Comparison of ENCODE assay signal across 16 cellular contexts in the genomic region with DNA sequence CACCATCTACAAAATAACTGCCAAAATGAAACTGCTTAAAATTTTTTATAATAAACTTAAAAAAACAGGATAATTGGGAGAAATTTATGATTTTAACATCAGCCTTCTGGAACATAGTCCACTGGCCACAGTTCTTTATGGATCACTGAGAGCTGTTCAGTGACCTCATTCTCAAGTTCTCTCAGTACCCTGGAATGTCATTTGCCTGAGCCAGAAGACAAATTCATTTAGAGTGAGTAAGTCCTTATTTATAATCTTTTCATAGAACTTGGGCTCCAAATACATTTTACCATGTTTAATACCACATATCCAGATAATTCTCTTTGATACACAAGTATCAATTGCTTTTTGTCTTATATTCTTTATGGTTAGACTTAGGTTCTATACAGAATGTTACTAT.
DNase-seq lines count a peak whose midpoint lies in the region; ATAC-seq and TF ChIP-seq lines count a peak whose summit lies in the region.
"Had no signal": no experiment of that assay in that cellular context is flagged by ENCODE, and none has a peak within 500 bp of the region (broad histone marks: within the 10 kb centered on the region; RNA-seq: fewer than 3 reads in every experiment).

No MANE protein-coding gene starts in this region.

- H3K9me3 ChIP-seq in GM23248 (ENCODE audit: low read depth) (no peaks in the 10 kb centered on the region), left ventricle myocardium inferior (replicated peaks) (peaks cover 13% of the 10 kb centered on the region)
- H3K9me3 ChIP-seq: HAP-1, testis had no signal

- H3K27me3 ChIP-seq in GM23248 (replicated peaks; ENCODE audit: insufficient read depth): no peaks in the 10 kb centered on the region
- H3K27me3 ChIP-seq in left ventricle myocardium inferior (ENCODE audit: low read depth): no peaks in the 10 kb centered on the region
- H3K27me3 ChIP-seq: testis had no signal

- intact Hi-C loops in left ventricle myocardium inferior (cut with micrococcal nuclease): no loop called here
- intact Hi-C loops in natural killer cell (cut with micrococcal nuclease): no loop called here

- H3K9me2 ChIP-seq in GM23248 (ENCODE audit: insufficient read depth): no peaks in the 10 kb centered on the region

- no peaks in the 10 kb centered on the region for H3K27me3 Mint-ChIP-seq in natural killer cell (ENCODE audit: low read depth in 2 of 2)
- H3K27me3 Mint-ChIP-seq: activated naive CD8-positive, alpha-beta T cell; naive B cell had no signal

- no peaks in the 10 kb centered on the region for H3K9me3 Mint-ChIP-seq in natural killer cell

- H2AFZ ChIP-seq in GM23248: peak overlapping the region; percentile 40

- in situ Hi-C loops in GM23248 (cut with MboI): no loop called here
- in situ Hi-C loops in astrocyte of the spinal cord (cut with HindIII; ENCODE audit: low sequenced_read_pairs): no loop called here

- no peak overlapping the region for H3K4me3 Mint-ChIP-seq in natural killer cell
- H3K4me3 Mint-ChIP-seq: activated naive CD8-positive, alpha-beta T cell; naive B cell had no signal

- H3K79me2 ChIP-seq in GM23248 (ENCODE audit: insufficient read depth): no peaks in the 10 kb centered on the region

- H4K20me1 ChIP-seq in GM23248 (ENCODE audit: insufficient read depth): no peaks in the 10 kb centered on the region

- no peaks in the 10 kb centered on the region for H3K36me3 Mint-ChIP-seq in natural killer cell

- peak overlapping the region; percentile 35; the same call in 1 of the 2 replicates for H3K9ac ChIP-seq in GM23248

- H3K4me3 ChIP-seq in GM23248: peak overlapping the region; percentile 12; the same call in 1 of the 2 replicates
- H3K4me3 ChIP-seq in astrocyte of the spinal cord (ENCODE audit: low read depth, low read length): no peak overlapping the region
- H3K4me3 ChIP-seq in left ventricle myocardium inferior: no peak overlapping the region
- H3K4me3 ChIP-seq: HAP-1, testis had no signal

- H3K4me2 ChIP-seq in GM23248 (ENCODE audit: unreplicated experiment): peak overlapping the region; percentile 74

- TF ChIP-seq CTCF in astrocyte of the spinal cord (IDR thresholded peaks at IDR 0.05; ENCODE audit: low read depth, low read length): no peak
- TF ChIP-seq CTCF in left ventricle myocardium inferior (IDR thresholded peaks at IDR 0.05; ENCODE audit: borderline replicate concordance): no peak
- TF ChIP-seq CTCF in natural killer cell (IDR thresholded peaks at IDR 0.05): no peak

- H3K27ac ChIP-seq in GM23248 (peak overlapping the region; percentile 87), left ventricle myocardium inferior (replicated peaks) (peak overlapping the region; percentile 63)

- DNase-seq in GM23248 (peak; percentile 94), astrocyte of the spinal cord (ENCODE audit: low read depth, low spot score) (peak; percentile 88), left ventricle myocardium inferior (no peak), stromal cell of bone marrow (ENCODE audit: low read depth) (peak; percentile 86), NCI-H524 treated with DMSO at 0.1 percent for 48 hours (lab: John Stamatoyannopoulos, UW) (no peak), natural killer cell (no peak)
- DNase-seq: activated CD4-positive, alpha-beta T cell treated with anti-CD3 and anti-CD28 coated beads for 1 hour; head of caudate nucleus; naive B cell; NCI-H1048; stimulated activated CD4-positive, alpha-beta T cell treated with anti-CD3 and anti-CD28 coated beads, Interleukin-2, amount 100 ng/mL, for 24 hours; testis had no signal

- H3K27ac Mint-ChIP-seq in natural killer cell: no peak overlapping the region
- H3K27ac Mint-ChIP-seq: activated naive CD8-positive, alpha-beta T cell; naive B cell had no signal

- peaks cover 39% of the 10 kb centered on the region for H3F3A ChIP-seq in GM23248 (ENCODE audit: insufficient read depth)

- ATAC-seq in GM18517 (IDR thresholded peaks at IDR 0.05; ENCODE audit: unreplicated experiment): no peak
- ATAC-seq in HG03135 (IDR thresholded peaks at IDR 0.05; ENCODE audit: unreplicated experiment): no peak
- ATAC-seq in natural killer cell: no peak

- peaks cover 42% of the 10 kb centered on the region for H3K4me1 ChIP-seq in GM23248 (ENCODE audit: insufficient read depth)
- peaks cover 19% of the 10 kb centered on the region for H3K4me1 ChIP-seq in left ventricle myocardium inferior
- H3K4me1 ChIP-seq: HAP-1, testis had no signal

- H3K36me3 ChIP-seq in GM23248 (ENCODE audit: low read depth) (no peaks in the 10 kb centered on the region), left ventricle myocardium inferior (peaks cover 42% of the 10 kb centered on the region)
- H3K36me3 ChIP-seq: HAP-1 had no signal

- no peaks in the 10 kb centered on the region for H3K4me1 Mint-ChIP-seq in natural killer cell
- H3K4me1 Mint-ChIP-seq: naive B cell had no signal

Comparison
In these comparisons a context has a peak if more than half of its experiments do, and no peak if none do; other contexts are left out.
1. DNase-seq: peak in GM23248 (single experiment), astrocyte of the spinal cord (single experiment) and stromal cell of bone marrow (single experiment); none in left ventricle myocardium inferior (single experiment), NCI-H524 treated with DMSO at 0.1 percent for 48 hours (single experiment) and natural killer cell (single experiment).